ENCODE assay signal across 1 cellular context in genomic region chr19:1848399-1849131, GRCh38.
TF ChIP-seq lines count a peak whose summit lies in the region.

REXO1 (minus strand) TSS chr19:1848483; CDS start chr19:1848358, 125 bp downstream.

TF ChIP-seq in HepG2, 621 proteins besides CTCF, POLR2A, EP300 and RAD21 (continued from another document):
- TF ChIP-seq ZSCAN5A (CRISPR knock-in tag; IDR thresholded peaks at IDR 0.05; ENCODE audit: borderline replicate concordance) = no peak
- peak; percentile 90 for TF ChIP-seq HOXA3 (CRISPR knock-in tag; IDR thresholded peaks at IDR 0.05)
- no peak for TF ChIP-seq GABPA (IDR thresholded peaks at IDR 0.05; ENCODE audit: low read depth, low read length)
- TF ChIP-seq GABPA (CRISPR knock-in tag; IDR thresholded peaks at IDR 0.05; ENCODE audit: low read depth) = no peak
- peak; percentile 78 for TF ChIP-seq ZFY (CRISPR knock-in tag; IDR thresholded peaks at IDR 0.05)
- no peak for TF ChIP-seq TAF15 (IDR thresholded peaks at IDR 0.05; ENCODE audit: low read depth, low read length, poor library complexity, severe bottlenecking)
- TF ChIP-seq ZEB1 (IDR thresholded peaks at IDR 0.05; ENCODE audit: insufficient replicate concordance, low read depth) = peak; percentile 65
- TF ChIP-seq ZNF607 (CRISPR knock-in tag; IDR thresholded peaks at IDR 0.05; ENCODE audit: borderline replicate concordance) = no peak
- no peak for TF ChIP-seq BCL6 (CRISPR knock-in tag; IDR thresholded peaks at IDR 0.05)
- TF ChIP-seq ZNF781 (CRISPR knock-in tag; IDR thresholded peaks at IDR 0.05; ENCODE audit: borderline replicate concordance, not compliant biosample characterization) = no peak
- TF ChIP-seq BRF2 (CRISPR knock-in tag; IDR thresholded peaks at IDR 0.05) = no peak
- TF ChIP-seq ZBTB2 (CRISPR knock-in tag; IDR thresholded peaks at IDR 0.05; ENCODE audit: low read depth) = peak; percentile 49; the same call in 1 of the 2 replicates
- TF ChIP-seq HNRNPLL (IDR thresholded peaks at IDR 0.05; ENCODE audit: low read depth, low read length, poor library complexity, severe bottlenecking) = peak; percentile 47
- no peak; the same call in 1 of the 2 replicates for TF ChIP-seq ZNF543 (CRISPR knock-in tag; IDR thresholded peaks at IDR 0.05)
- no peak for TF ChIP-seq NONO (IDR thresholded peaks at IDR 0.05)
- TF ChIP-seq NONO (CRISPR knock-in tag; conservative IDR thresholded peaks at IDR 0.05) = peak; percentile 69
- TF ChIP-seq LCORL (IDR thresholded peaks at IDR 0.05) = no peak
- 0 out of 2 replicates have a peak, but pooled peaks have one; percentile 26 for TF ChIP-seq LCORL (CRISPR knock-in tag; IDR thresholded peaks at IDR 0.05)
- peak; percentile 42; the same call in 1 of the 2 replicates for TF ChIP-seq KLF6 (CRISPR knock-in tag; IDR thresholded peaks at IDR 0.05)
- peak; percentile 58; the same call in 1 of the 2 replicates for TF ChIP-seq IRF9 (CRISPR knock-in tag; IDR thresholded peaks at IDR 0.05; ENCODE audit: borderline replicate concordance)
- TF ChIP-seq ASH2L (IDR thresholded peaks at IDR 0.05; ENCODE audit: insufficient read length, low read depth, low read length) = peak; percentile 94
- TF ChIP-seq THAP11 (CRISPR knock-in tag; IDR thresholded peaks at IDR 0.05) = peak; percentile 87
- TF ChIP-seq SRF (IDR thresholded peaks at IDR 0.05; ENCODE audit: low read depth, low read length) = 0 out of 2 replicates have a peak, but pooled peaks have one; percentile 26
- peak; percentile 86 for TF ChIP-seq KAT8 (CRISPR knock-in tag; IDR thresholded peaks at IDR 0.05)
- peak; percentile 87; the same call in 1 of the 2 replicates for TF ChIP-seq AKAP8 (CRISPR knock-in tag; IDR thresholded peaks at IDR 0.05)
- 0 out of 2 replicates have a peak, but pooled peaks have one; percentile 48 for TF ChIP-seq ZNF138 (CRISPR knock-in tag; IDR thresholded peaks at IDR 0.05; ENCODE audit: low read depth)
- no peak for TF ChIP-seq PAWR (CRISPR knock-in tag; IDR thresholded peaks at IDR 0.05; ENCODE audit: borderline replicate concordance)
- 0 out of 2 replicates have a peak, but pooled peaks have one; percentile 40 for TF ChIP-seq ESRRA (CRISPR knock-in tag; IDR thresholded peaks at IDR 0.05; ENCODE audit: low read depth)
- peak; percentile 45; the same call in 1 of the 2 replicates for TF ChIP-seq ZIK1 (CRISPR knock-in tag; IDR thresholded peaks at IDR 0.05; ENCODE audit: borderline replicate concordance, low read depth)
- no peak for TF ChIP-seq TBP (CRISPR knock-in tag; IDR thresholded peaks at IDR 0.05)
- TF ChIP-seq HES4 (CRISPR knock-in tag; IDR thresholded peaks at IDR 0.05; ENCODE audit: borderline replicate concordance) = peak; percentile 62; the same call in 1 of the 2 replicates
TF ChIP-seq in HepG2: peak in this region for 127.
